Comparison of ENCODE assay signal across 13 cellular contexts in the genomic region with DNA sequence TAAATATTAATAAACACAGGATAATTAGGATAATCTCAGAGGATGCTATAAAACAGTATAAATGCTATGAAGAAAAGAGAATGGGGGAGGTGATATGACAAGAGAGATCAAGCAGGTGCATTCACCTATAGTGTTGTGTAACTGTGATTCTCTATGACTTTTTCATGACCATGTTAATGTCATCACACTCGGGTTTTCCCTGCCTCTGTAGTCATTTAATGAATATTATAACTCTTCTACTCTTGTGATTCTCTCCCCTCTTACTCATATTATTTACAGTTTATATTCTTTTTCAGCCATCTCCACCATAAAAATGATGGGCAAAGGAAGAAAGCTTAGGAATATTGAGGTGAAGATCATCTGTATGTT.
"Had no signal": no experiment of that assay in that cellular context is flagged by ENCODE, and none has a peak within 500 bp of the region (broad histone marks: within the 10 kb centered on the region; RNA-seq: fewer than 3 reads in every experiment).

No MANE protein-coding gene starts in this region.

- H3K9me3 Mint-ChIP-seq: activated T-helper 2 cell treated with anti-CD3 and anti-CD28 coated beads, Interferon-gamma antibody, Interleukin-2, Interleukin-4, amounts not matched to agents 10 μg/mL and 5 μg/mL and 100 μg/mL, durations not matched to agents 14 hours and 24 hours and 36 hours; immature natural killer cell; nephron progenitor cell had no signal

- FAIRE-seq: frontal cortex had no signal

- H3K27ac Mint-ChIP-seq: activated T-helper 2 cell treated with anti-CD3 and anti-CD28 coated beads, Interferon-gamma antibody, Interleukin-2, Interleukin-4, amounts not matched to agents 10 μg/mL and 5 μg/mL and 100 μg/mL, durations not matched to agents 14 hours and 24 hours and 36 hours; immature natural killer cell; nephron progenitor cell had no signal

- H3K27ac ChIP-seq: coronary artery, right lobe of liver, tibial artery had no signal

- H3K27me3 ChIP-seq: right lobe of liver, tibial artery had no signal

- H3K36me3 ChIP-seq: right lobe of liver, tibial artery had no signal

- DNase-seq: activated CD4-positive, alpha-beta T cell treated with anti-CD3 and anti-CD28 coated beads for 4 hours; activated naive CD4-positive, alpha-beta T cell treated with anti-CD3 and anti-CD28 coated beads, Interleukin-2, amount 50 U/mL, for 16 hours; central memory CD4-positive, alpha-beta T cell; immature natural killer cell; nephron progenitor cell; occipital lobe; right lobe of liver; SK-N-SH; stimulated activated CD4-positive, alpha-beta T cell treated with anti-CD3 and anti-CD28 coated beads, Interleukin-1b, Interleukin-23, amount 100 ng/mL, for 48 hours; tibial artery had no signal

- H3K4me3 ChIP-seq: coronary artery, right lobe of liver, tibial artery had no signal

- H3K4me3 Mint-ChIP-seq: immature natural killer cell, nephron progenitor cell had no signal

- H3K36me3 Mint-ChIP-seq: immature natural killer cell had no signal

- H3K9me3 ChIP-seq: right lobe of liver, SK-N-SH, tibial artery had no signal

- H3K4me1 ChIP-seq: right lobe of liver, tibial artery had no signal

- H3K4me1 Mint-ChIP-seq: immature natural killer cell, nephron progenitor cell had no signal
